In the genomic region with DNA sequence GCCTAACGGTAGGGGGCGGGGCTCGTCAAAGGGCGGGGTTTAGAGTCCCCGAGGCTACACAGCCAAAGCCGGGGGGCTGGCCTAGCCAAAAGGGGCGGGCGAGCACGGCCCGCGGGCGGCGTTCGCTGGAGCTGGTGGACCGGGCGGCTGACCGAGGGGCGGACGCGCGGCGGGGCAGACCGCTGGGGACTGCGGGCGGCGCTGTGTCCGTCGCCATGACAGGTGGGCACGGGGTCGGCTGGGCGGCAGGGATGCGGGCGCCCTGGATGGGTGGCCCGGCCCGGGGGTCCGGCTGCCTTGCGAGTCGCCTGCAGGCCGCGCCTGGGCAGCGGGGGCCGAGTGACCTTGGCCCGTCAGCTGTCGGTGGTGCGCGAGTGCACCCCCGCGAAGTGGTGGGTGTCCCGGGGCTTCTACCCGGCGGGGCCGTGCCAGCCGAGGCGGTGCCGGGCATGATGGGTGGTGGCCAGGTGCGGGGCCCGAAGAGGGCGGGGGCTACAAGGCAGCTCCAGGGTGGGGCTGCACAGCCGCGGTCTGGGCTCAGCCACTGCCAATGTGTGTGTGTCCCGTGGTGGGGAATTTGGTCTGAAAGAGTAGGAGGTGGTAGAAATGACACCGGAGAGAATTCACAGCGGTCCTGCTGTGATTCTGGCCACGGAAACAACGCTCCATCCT, we compare ENCODE assay signal across 8 cellular contexts. TPM values are rescaled to one million over a fixed set of nuclear protein-coding genes. Genes with fewer than 3 reads are reported as not detected.
A peak's percentile ranks its signal among the peaks of the same experiment; 100 is the strongest.
DNase-seq lines count a peak whose midpoint lies in the region; ATAC-seq, FAIRE-seq and TF ChIP-seq lines count a peak whose summit lies in the region.

A gene with protein sequence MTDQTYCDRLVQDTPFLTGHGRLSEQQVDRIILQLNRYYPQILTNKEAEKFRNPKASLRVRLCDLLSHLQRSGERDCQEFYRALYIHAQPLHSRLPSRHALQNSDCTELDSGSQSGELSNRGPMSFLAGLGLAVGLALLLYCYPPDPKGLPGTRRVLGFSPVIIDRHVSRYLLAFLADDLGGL (plus strand): TSS at position 87 of the 672 bp plus-strand sequence. CDS start 129 bp downstream, at position 216.

- CTCF ChIA-PET in AG04450 (lab: Charles Lee), result no interaction called here

- H3K27ac ChIP-seq in AG04450 (ENCODE audit: low read depth, low read length) (peak within 1 kb of the TSS; percentile 77), keratinocyte (ENCODE audit: control insufficient read depth, insufficient read depth, low read length) (peak within 1 kb of the TSS; percentile 78), smooth muscle cell (ENCODE audit: low read depth) (peak within 1 kb of the TSS; percentile 79)

- peaks cover 4% of the 10 kb centered on the region for H3K9me1 ChIP-seq in keratinocyte (ENCODE audit: control insufficient read depth, extremely low read depth, insufficient read depth, low read length)

- under 1% methylated on average over 46 of the region's 65 CpGs for WGBS in smooth muscle cell (ENCODE audit: low lambda C conversion rate)

- dilution Hi-C loops in keratinocyte (cut with MboI; ENCODE audit: extremely low pct_ligation_motif_present, low sequenced_read_pairs), result no loop called here

- DNase-seq in AG04450 (ENCODE audit: low read depth, low spot score) (no peak), SW480 (ENCODE audit: low spot score) (peak; percentile 55), cardiac fibroblast (ENCODE audit: low read depth in 2 of 2) (peak; percentile 24 to 38), keratinocyte (ENCODE audit: low read depth, low spot score) (no peak), smooth muscle cell (lab: John Stamatoyannopoulos, UW; ENCODE audit: unreplicated experiment) (no peak), NCI-H2196 treated with DMSO at 0.1 percent for 48 hours (lab: John Stamatoyannopoulos, UW; ENCODE audit: unreplicated experiment) (no peak)

- H2AFZ ChIP-seq in keratinocyte (ENCODE audit: control insufficient read depth, low read length) (peak within 1 kb of the TSS; percentile 73), smooth muscle cell (ENCODE audit: low read depth) (peak within 1 kb of the TSS; percentile 79)

- H4K20me1 ChIP-seq in keratinocyte (ENCODE audit: control insufficient read depth, extremely low read depth, insufficient read depth, low read length) (peaks cover 7% of the 10 kb centered on the region), smooth muscle cell (ENCODE audit: low read depth) (peaks cover 33% of the 10 kb centered on the region)

- POLR2A ChIA-PET in AG04450 (lab: Yijun Ruan, JAX), result interaction anchor here (0.6 to 1.3 kb wide), 3 partner anchors 20 to 37 kb away, joined by 3 to 4 read pairs (median 3); a partner anchor contains a TSS

- H3K9me3 ChIP-seq in AG04450 (ENCODE audit: control insufficient read depth, insufficient read depth, low read length) (peaks cover 18% of the 10 kb centered on the region), keratinocyte (ENCODE audit: control insufficient read depth, low read depth, low read length) (no peaks in the 10 kb centered on the region), smooth muscle cell (replicated peaks; ENCODE audit: low read depth) (no peaks in the 10 kb centered on the region)

- H3K79me2 ChIP-seq in keratinocyte (ENCODE audit: control insufficient read depth, insufficient read depth, low read length) (peaks cover 30% of the 10 kb centered on the region), smooth muscle cell (ENCODE audit: low read depth) (peaks cover 38% of the 10 kb centered on the region)

- peaks cover 15% of the 10 kb centered on the region for H3F3A ChIP-seq in smooth muscle cell (ENCODE audit: low read depth)

- H3K4me1 ChIP-seq in keratinocyte (ENCODE audit: control insufficient read depth, extremely low read depth, insufficient read depth, low read length) (peaks cover 36% of the 10 kb centered on the region), smooth muscle cell (ENCODE audit: low read depth) (peaks cover 4% of the 10 kb centered on the region)

- H3K4me2 ChIP-seq in keratinocyte (ENCODE audit: control insufficient read depth, extremely low read depth, insufficient read depth, low read depth, low read length), result peak within 1 kb of the TSS; percentile 74
- peak within 1 kb of the TSS; percentile 92 for H3K4me2 ChIP-seq in smooth muscle cell

- ATAC-seq in GM18870 (IDR thresholded peaks at IDR 0.05; ENCODE audit: unreplicated experiment) (peak; percentile 12), HG03139 (IDR thresholded peaks at IDR 0.05; ENCODE audit: unreplicated experiment) (peak; percentile 4)

- H3K9ac ChIP-seq in keratinocyte (ENCODE audit: control insufficient read depth, extremely low read depth, insufficient read depth, low read length) (peak within 1 kb of the TSS; percentile 82), smooth muscle cell (ENCODE audit: low read depth) (peak within 1 kb of the TSS; percentile 74)

- peak within 1 kb of the TSS; percentile 83 for H3K4me3 ChIP-seq in AG04450 (ENCODE audit: low read depth, low read length)
- H3K4me3 ChIP-seq in cardiac fibroblast (replicated peaks in 1 of 2; ENCODE audit: low read depth in 2 of 2, low read length in 2 of 2), result peak within 1 kb of the TSS; percentile 63 to 83
- peak within 1 kb of the TSS; percentile 72 to 85 (median 82) for H3K4me3 ChIP-seq in keratinocyte (ENCODE audit: control insufficient read depth in 2 of 3, extremely low read depth in 1 of 3, insufficient read depth in 2 of 3, low read depth in 1 of 3, low read length in 3 of 3)
- H3K4me3 ChIP-seq in smooth muscle cell, result peak within 1 kb of the TSS; percentile 78

- no peaks in the 10 kb centered on the region for H3K36me3 ChIP-seq in keratinocyte (ENCODE audit: control insufficient read depth in 2 of 2, extremely low read depth in 1 of 2, insufficient read depth in 2 of 2, low read length in 2 of 2)
- H3K36me3 ChIP-seq in smooth muscle cell (ENCODE audit: low read depth), result no peaks in the 10 kb centered on the region

- TF ChIP-seq CTCF in AG04450 (IDR thresholded peaks at IDR 0.05; ENCODE audit: low read depth, low read length) (no peak), cardiac fibroblast (IDR thresholded peaks at IDR 0.05; ENCODE audit: low read depth, low read length) (no peak), keratinocyte (optimal IDR thresholded peaks at IDR 0.05 in 1 of 3, IDR thresholded peaks at IDR 0.05 in 1 of 3, conservative IDR thresholded peaks at IDR 0.05 in 1 of 3; ENCODE audit: extremely low read depth in 1 of 3, insufficient read depth in 2 of 3, low read length in 3 of 3) (no peak), smooth muscle cell (IDR thresholded peaks at IDR 0.05; ENCODE audit: borderline replicate concordance, insufficient read depth, poor library complexity, severe bottlenecking) (no peak)

- H3K27me3 ChIP-seq in AG04450 (ENCODE audit: control insufficient read depth, insufficient read depth, low read length) (no peaks in the 10 kb centered on the region), keratinocyte (ENCODE audit: control insufficient read depth, extremely low read depth, insufficient read depth, low read length) (no peaks in the 10 kb centered on the region), smooth muscle cell (ENCODE audit: low read depth) (no peaks in the 10 kb centered on the region)

- FAIRE-seq in keratinocyte (lab: Jason Lieb, UNC), result peak; percentile 32

RNA-seq across cellular contexts. Expression of the gene that starts here (rescaled TPM):
- polyA plus RNA-seq in AG04450 (2011; rRNA removed) (25.2 and 42.6 TPM in 2 replicates), keratinocyte (30.8 to 67.4 TPM (median 36.7 TPM) in 3 replicates), smooth muscle cell (88.1 TPM in 2 replicates)
- 18.1 and 31.7 TPM in 2 replicates for polyA minus RNA-seq in AG04450 (2011; rRNA and poly(A)+ RNA removed)
- polyA plus RNA-seq in keratinocyte (2011; ENCODE audit: low read depth), result 2.9 TPM
- 23.3 and 66.3 TPM in 2 replicates for polyA plus RNA-seq in keratinocyte (2011; cell fraction: cytosol; rRNA removed)
- 37.0 and 49.3 TPM in 2 replicates for polyA plus RNA-seq in keratinocyte (2011; cell fraction: nucleus; rRNA removed)
- 17.6 and 45.3 TPM in 2 replicates for polyA plus RNA-seq in keratinocyte (2012; ENCODE audit: low replicate concordance)
- 12.3 to 46.8 TPM (median 18.6 TPM) in 3 replicates for polyA minus RNA-seq in keratinocyte
- 59.5 TPM for polyA minus RNA-seq in keratinocyte (2011; cell fraction: cytosol; rRNA and poly(A)+ RNA removed)
- polyA minus RNA-seq in keratinocyte (2011; cell fraction: nucleus; rRNA and poly(A)+ RNA removed), result 14.5 and 15.4 TPM in 2 replicates
- 41.6 and 86.0 TPM in 2 replicates for total RNA-seq in smooth muscle cell

Comparison
In these comparisons a context has a peak if more than half of its experiments do, and no peak if none do; other contexts are left out.
1. DNase-seq: peak in SW480 (single experiment) and cardiac fibroblast (2 of 2); none in AG04450 (single experiment), keratinocyte (single experiment), smooth muscle cell (single experiment) and NCI-H2196 treated with DMSO at 0.1 percent for 48 hours (single experiment).
2. Peak in every context shown above with its lines, with median percentiles within 50 percentile points of each other: H3K27ac ChIP-seq and H3K4me3 ChIP-seq.